ENCODE assay signal across 9 cellular contexts in genomic region chr22:27420817-27421361, GRCh38.
DNase-seq lines count a peak whose midpoint lies in the region; ATAC-seq and TF ChIP-seq lines count a peak whose summit lies in the region.
"Had no signal": no experiment of that assay in that cellular context is flagged by ENCODE, and none has a peak within 500 bp of the region (broad histone marks: within the 10 kb centered on the region; RNA-seq: fewer than 3 reads in every experiment).

No MANE protein-coding gene starts in this region.

- in situ Hi-C loops in Caki2 (cut with HindIII; ENCODE audit: low pct_unique_long_range_greater_than_20kb, low sequenced_read_pairs), result no loop called here

- no peak overlapping the region for H3K27ac Mint-ChIP-seq in stimulated activated naive CD8-positive, alpha-beta T cell treated with anti-CD3 and anti-CD28 coated beads, Interleukin-15, amount 100 ng/mL, for 72 hours
- H3K27ac Mint-ChIP-seq: naive B cell had no signal

- peaks cover 0 to 5% of the 10 kb centered on the region in 2 donors for H3K9me3 Mint-ChIP-seq in stimulated activated naive CD8-positive, alpha-beta T cell treated with anti-CD3 and anti-CD28 coated beads, Interleukin-15, amount 100 ng/mL, for 72 hours

- H3K9me3 ChIP-seq in psoas muscle, result no peaks in the 10 kb centered on the region

- WGBS in psoas muscle, 3 donors, result 8 to 13% (median 11%) methylated on average over 27 of the region's 27 CpGs

- H3K27ac ChIP-seq in VCaP, result peak overlapping the region; percentile 38
- peak overlapping the region; percentile 3 for H3K27ac ChIP-seq in psoas muscle

- H3K4me1 ChIP-seq in psoas muscle, result peaks cover 6% of the 10 kb centered on the region

- H3K4me3 Mint-ChIP-seq in stimulated activated naive CD8-positive, alpha-beta T cell treated with anti-CD3 and anti-CD28 coated beads, Interleukin-15, amount 100 ng/mL, for 72 hours, result no peak overlapping the region
- H3K4me3 Mint-ChIP-seq: naive B cell had no signal

- intact Hi-C loops in head of caudate nucleus (cut with DNase I), result no loop called here
- intact Hi-C loops in psoas muscle (cut with DNase I), result no loop called here

- H3K27me3 ChIP-seq in psoas muscle (ENCODE audit: insufficient read depth in 3 of 3, low read length in 2 of 3), result peaks cover 0 to 7% (median 0%) of the 10 kb centered on the region in 3 donors

- ATAC-seq in psoas muscle, result peak; percentile 28 to 84 (median 38)
- no peak for ATAC-seq in HG02870 (IDR thresholded peaks at IDR 0.05; ENCODE audit: unreplicated experiment)
- no peak for ATAC-seq in GM18907 (IDR thresholded peaks at IDR 0.05; ENCODE audit: unreplicated experiment)
- no peak for ATAC-seq in stimulated activated naive CD8-positive, alpha-beta T cell treated with anti-CD3 and anti-CD28 coated beads, Interleukin-15, amount 100 ng/mL, for 72 hours
- no peak for ATAC-seq in HG03432 (IDR thresholded peaks at IDR 0.05; ENCODE audit: unreplicated experiment)

- H3K36me3 ChIP-seq in psoas muscle (ENCODE audit: insufficient read depth in 1 of 2, low read depth in 1 of 2), result no peaks in the 10 kb centered on the region

- H3K4me1 Mint-ChIP-seq in stimulated activated naive CD8-positive, alpha-beta T cell treated with anti-CD3 and anti-CD28 coated beads, Interleukin-15, amount 100 ng/mL, for 72 hours, result no peaks in the 10 kb centered on the region
- H3K4me1 Mint-ChIP-seq: naive B cell had no signal

- no peak overlapping the region for H3K4me3 ChIP-seq in psoas muscle

- DNase-seq in Caki2 (ENCODE audit: low read depth) (peak; percentile 78), head of caudate nucleus (peak in 23 of 42 donors; percentile 14 to 66 (median 30)), psoas muscle (peak; percentile 75 to 84)
- no peak for DNase-seq in stimulated activated naive CD8-positive, alpha-beta T cell treated with anti-CD3 and anti-CD28 coated beads, Interleukin-15, amount 100 ng/mL, for 72 hours
- DNase-seq: naive B cell had no signal

- TF ChIP-seq CTCF in VCaP (conservative IDR thresholded peaks at IDR 0.05) (no peak), psoas muscle (IDR thresholded peaks at IDR 0.05) (no peak)

- peaks cover 49% of the 10 kb centered on the region for H3K27me3 Mint-ChIP-seq in stimulated activated naive CD8-positive, alpha-beta T cell treated with anti-CD3 and anti-CD28 coated beads, Interleukin-15, amount 100 ng/mL, for 72 hours

Comparison
In these comparisons a context has a peak if more than half of its experiments do, and no peak if none do; other contexts are left out.
1. DNase-seq: peak in Caki2 (single experiment), head of caudate nucleus (23 of 42) and psoas muscle (2 of 2); none in stimulated activated naive CD8-positive, alpha-beta T cell treated with anti-CD3 and anti-CD28 coated beads, Interleukin-15, amount 100 ng/mL, for 72 hours (0 of 2).
2. ATAC-seq: peak in psoas muscle (4 of 4); none in HG02870 (single experiment), GM18907 (single experiment), stimulated activated naive CD8-positive, alpha-beta T cell treated with anti-CD3 and anti-CD28 coated beads, Interleukin-15, amount 100 ng/mL, for 72 hours (single experiment) and HG03432 (single experiment).